Comparison of ENCODE assay signal across 8 cellular contexts in the genomic region with DNA sequence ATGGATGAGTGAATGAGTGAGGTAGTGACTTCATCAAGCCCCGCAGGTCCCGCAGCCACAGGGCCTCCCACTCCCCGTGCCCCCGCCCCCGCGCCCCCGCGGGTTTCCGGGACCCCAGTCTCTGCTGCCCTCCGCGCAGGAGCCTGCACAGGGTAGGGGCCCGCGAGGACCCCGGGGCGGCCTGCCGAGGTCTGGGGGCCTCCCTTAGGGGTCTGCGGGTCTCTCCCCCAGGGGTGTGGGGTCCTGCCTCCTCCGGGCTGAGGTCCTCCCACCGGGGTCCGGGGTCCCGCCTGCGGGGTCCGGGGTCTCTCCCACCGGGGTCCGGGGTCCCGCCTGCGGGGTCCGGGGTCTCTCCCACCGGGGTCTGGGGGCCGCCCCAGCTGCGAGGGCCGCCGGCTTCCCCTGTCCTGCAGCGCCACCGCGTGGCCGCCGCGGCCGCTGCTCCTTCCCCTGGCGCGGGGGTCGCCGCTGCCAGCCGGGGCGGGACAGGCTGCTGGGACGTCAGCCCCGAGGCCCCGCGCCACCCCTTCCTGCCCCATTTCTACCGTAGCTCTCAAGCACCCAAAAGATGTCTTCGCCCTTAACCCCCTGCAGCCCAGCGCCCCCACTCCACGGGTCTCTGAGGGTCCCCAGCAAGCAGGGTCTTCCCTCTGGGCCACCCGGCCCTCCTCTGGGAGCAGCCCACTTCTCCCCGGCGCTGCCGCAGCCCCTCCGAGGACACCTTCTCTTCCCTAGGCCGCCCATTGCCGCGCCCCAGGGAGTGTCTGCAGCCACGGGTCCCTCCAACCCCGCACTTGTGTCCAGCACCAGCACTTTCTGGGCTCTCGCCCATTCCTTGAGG. TPM values are rescaled to one million over a fixed set of nuclear protein-coding genes. Genes with fewer than 3 reads are reported as not detected.
DNase-seq lines count a peak whose midpoint lies in the region; ATAC-seq and TF ChIP-seq lines count a peak whose summit lies in the region.

No MANE protein-coding gene starts in this region.

- in situ Hi-C loops in ACHN (cut with HindIII; ENCODE audit: low pct_ligation_motif_present, low pct_unique_long_range_greater_than_20kb, low sequenced_read_pairs) (no loop called here), GM23248 (cut with MboI) (no loop called here)

- H3K4me3 ChIP-seq in GM23248 (peak overlapping the region; percentile 39; the same call in 1 of the 2 replicates), esophagus muscularis mucosa (peak overlapping the region; percentile 28 to 44 (median 43)), trophoblast cell (ENCODE audit: low read depth, low read length) (no peak overlapping the region)

- TF ChIP-seq CTCF in esophagus muscularis mucosa (IDR thresholded peaks at IDR 0.05) = peak; percentile 90 to 96 (median 93)

- no peak overlapping the region; the same call in 1 of the 2 replicates for H3K9ac ChIP-seq in GM23248
- H3K9ac ChIP-seq in trophoblast cell (ENCODE audit: low read length) = no peak overlapping the region

- no peak overlapping the region for H4K91ac ChIP-seq in trophoblast cell (ENCODE audit: low read depth, low read length)

- intact Hi-C loops in esophagus muscularis mucosa (cut with DNase I) = loop anchor here (5.0 to 10.0 kb wide), 2 partner anchors 406 to 554 kb away; no protein-coding TSS in a partner anchor

- H3K27me3 ChIP-seq in GM23248 (replicated peaks; ENCODE audit: insufficient read depth) (no peaks in the 10 kb centered on the region), esophagus muscularis mucosa (peaks cover 0 to 9% (median 1%) of the 10 kb centered on the region in 4 donors), trophoblast cell (ENCODE audit: insufficient read depth, low read length) (no peaks in the 10 kb centered on the region)

- H3K4me1 ChIP-seq in GM23248 (ENCODE audit: insufficient read depth) = peaks cover 14% of the 10 kb centered on the region
- peaks cover 7 to 39% (median 31%) of the 10 kb centered on the region in 4 donors for H3K4me1 ChIP-seq in esophagus muscularis mucosa
- peaks cover 2 to 4% of the 10 kb centered on the region in 2 experiments for H3K4me1 ChIP-seq in trophoblast cell (ENCODE audit: control insufficient read depth in 1 of 2, insufficient read depth in 2 of 2, low read length in 2 of 2)

- no peaks in the 10 kb centered on the region for H4K20me1 ChIP-seq in GM23248 (ENCODE audit: insufficient read depth)

- no peak for ATAC-seq in HG03378 (IDR thresholded peaks at IDR 0.05; ENCODE audit: unreplicated experiment)

- H4K12ac ChIP-seq in trophoblast cell (ENCODE audit: low read depth, low read length) = no peak overlapping the region

- H3K36me3 ChIP-seq in GM23248 (ENCODE audit: low read depth) (no peaks in the 10 kb centered on the region), esophagus muscularis mucosa (no peaks in the 10 kb centered on the region), trophoblast cell (ENCODE audit: control insufficient read depth in 1 of 2, insufficient read depth in 2 of 2, low read length in 2 of 2) (no peaks in the 10 kb centered on the region)

- H2BK12ac ChIP-seq in trophoblast cell (ENCODE audit: low read length) = no peak overlapping the region

- no peaks in the 10 kb centered on the region for H3K9me2 ChIP-seq in GM23248 (ENCODE audit: insufficient read depth)

- H3K14ac ChIP-seq in trophoblast cell (ENCODE audit: low read length) = no peak overlapping the region

- DNase-seq in ACHN (peak; percentile 22), GM23248 (no peak), esophagus muscularis mucosa (ENCODE audit: extremely low spot score) (no peak), trophoblast cell (no peak), DMS79 treated with DMSO at 0.1 percent for 48 hours (lab: John Stamatoyannopoulos, UW) (no peak), NCI-H226 (no peak)
- peak; percentile 29 for DNase-seq in activated CD4-positive, alpha-beta T cell treated with anti-CD3 and anti-CD28 coated beads, Interleukin-2, amount 50 U/mL, for 1 hour

- WGBS in GM23248 (ENCODE audit: low coverage in 1 of 2, low lambda C conversion rate in 2 of 2, missing lambda C conversion rate in 2 of 2), 2 experiments = 9 to 30% methylated on average over 13 to 65 of the region's 65 CpGs
- 17% methylated on average over 23 of the region's 65 CpGs for WGBS in esophagus muscularis mucosa
- WGBS in trophoblast cell (ENCODE audit: extremely low coverage, insufficient coverage, insufficient read length) = no CpG with 5 or more reads among the region's 65 CpGs

- H2AK5ac ChIP-seq in trophoblast cell (ENCODE audit: low read length) = no peak overlapping the region

- no peak overlapping the region for H3K4ac ChIP-seq in trophoblast cell (ENCODE audit: low read depth, low read length)

- H3K23ac ChIP-seq in trophoblast cell (ENCODE audit: low read length) = no peak overlapping the region

- TF ChIP-seq POLR2A in esophagus muscularis mucosa (IDR thresholded peaks at IDR 0.05; ENCODE audit: low read depth) = no peak

- H4K8ac ChIP-seq in trophoblast cell (ENCODE audit: low read depth, low read length) = no peak overlapping the region

- TF ChIP-seq EP300 in esophagus muscularis mucosa (IDR thresholded peaks at IDR 0.05) = no peak

- no peak overlapping the region for H3K18ac ChIP-seq in trophoblast cell (ENCODE audit: low read length)

- H3K27ac ChIP-seq in GM23248 (no peak overlapping the region), esophagus muscularis mucosa (replicated peaks in 1 of 4) (no peak overlapping the region), trophoblast cell (ENCODE audit: low read depth, low read length) (no peak overlapping the region)

- H3K9me3 ChIP-seq in GM23248 (ENCODE audit: low read depth) (no peaks in the 10 kb centered on the region), esophagus muscularis mucosa (no peaks in the 10 kb centered on the region), trophoblast cell (ENCODE audit: insufficient read depth, low read depth, low read length) (no peaks in the 10 kb centered on the region)

- H3K4me2 ChIP-seq in GM23248 (ENCODE audit: unreplicated experiment) (peak overlapping the region; percentile 48), trophoblast cell (ENCODE audit: low read length) (peak overlapping the region; percentile 54)

- no peak overlapping the region for H2BK5ac ChIP-seq in trophoblast cell (ENCODE audit: low read depth, low read length, poor library complexity)

- no peak overlapping the region for H2AFZ ChIP-seq in GM23248
- H2AFZ ChIP-seq in trophoblast cell (ENCODE audit: insufficient read depth, low read length, poor library complexity) = no peak overlapping the region

- H3F3A ChIP-seq in GM23248 (ENCODE audit: insufficient read depth) = peaks cover 6% of the 10 kb centered on the region; the same call in 1 of the 2 replicates

- H2BK120ac ChIP-seq in trophoblast cell (ENCODE audit: insufficient read depth, low read length, poor library complexity) = no peak overlapping the region

- peaks cover 3% of the 10 kb centered on the region for H3K79me1 ChIP-seq in trophoblast cell (ENCODE audit: low read length)

- H3K79me2 ChIP-seq in GM23248 (ENCODE audit: insufficient read depth) = no peaks in the 10 kb centered on the region
- H3K79me2 ChIP-seq in trophoblast cell (ENCODE audit: control insufficient read depth, insufficient read depth, low read length, poor library complexity) = no peaks in the 10 kb centered on the region

RNA-seq across cellular contexts. Expression of a gene that starts 10.4 kb away (rescaled TPM):
- total RNA-seq in GM23248 (2014; rRNA removed; shearing (Covaris generic)) = 8.2 and 14.1 TPM in 2 replicates
- 34.0 and 37.1 TPM in 2 replicates for polyA plus RNA-seq in GM23248 (2016; fragmentation: Nextera tagmentation; extraction: Ambion mirVana)
- 10 to 100 TPM; 17.6 to 29.2 (median 25.8) TPM for total RNA-seq in esophagus muscularis mucosa
- 10.3 and 10.7 TPM in 2 replicates for polyA plus RNA-seq in trophoblast cell (2013)

RNA-seq across cellular contexts. Expression of a gene that starts 53.7 kb away (rescaled TPM):
- 30.6 and 31.7 TPM in 2 replicates for total RNA-seq in GM23248 (2014; rRNA removed; shearing (Covaris generic))
- 28.2 and 31.5 TPM in 2 replicates for polyA plus RNA-seq in GM23248 (2016; fragmentation: Nextera tagmentation; extraction: Ambion mirVana)
- 10 to 100 TPM; 31.1 to 54.5 (median 36.7) TPM for total RNA-seq in esophagus muscularis mucosa
- 81.6 and 88.1 TPM in 2 replicates for polyA plus RNA-seq in trophoblast cell (2013)

Comparison
In these comparisons a context has a peak if more than half of its experiments do, and no peak if none do; other contexts are left out.
1. DNase-seq: peak in ACHN (single experiment) and activated CD4-positive, alpha-beta T cell treated with anti-CD3 and anti-CD28 coated beads, Interleukin-2, amount 50 U/mL, for 1 hour (single experiment); none in GM23248 (single experiment), esophagus muscularis mucosa (single experiment), trophoblast cell (0 of 2), DMS79 treated with DMSO at 0.1 percent for 48 hours (single experiment) and NCI-H226 (single experiment).